1 cellular context compared by ENCODE assay signal in the genomic region with DNA sequence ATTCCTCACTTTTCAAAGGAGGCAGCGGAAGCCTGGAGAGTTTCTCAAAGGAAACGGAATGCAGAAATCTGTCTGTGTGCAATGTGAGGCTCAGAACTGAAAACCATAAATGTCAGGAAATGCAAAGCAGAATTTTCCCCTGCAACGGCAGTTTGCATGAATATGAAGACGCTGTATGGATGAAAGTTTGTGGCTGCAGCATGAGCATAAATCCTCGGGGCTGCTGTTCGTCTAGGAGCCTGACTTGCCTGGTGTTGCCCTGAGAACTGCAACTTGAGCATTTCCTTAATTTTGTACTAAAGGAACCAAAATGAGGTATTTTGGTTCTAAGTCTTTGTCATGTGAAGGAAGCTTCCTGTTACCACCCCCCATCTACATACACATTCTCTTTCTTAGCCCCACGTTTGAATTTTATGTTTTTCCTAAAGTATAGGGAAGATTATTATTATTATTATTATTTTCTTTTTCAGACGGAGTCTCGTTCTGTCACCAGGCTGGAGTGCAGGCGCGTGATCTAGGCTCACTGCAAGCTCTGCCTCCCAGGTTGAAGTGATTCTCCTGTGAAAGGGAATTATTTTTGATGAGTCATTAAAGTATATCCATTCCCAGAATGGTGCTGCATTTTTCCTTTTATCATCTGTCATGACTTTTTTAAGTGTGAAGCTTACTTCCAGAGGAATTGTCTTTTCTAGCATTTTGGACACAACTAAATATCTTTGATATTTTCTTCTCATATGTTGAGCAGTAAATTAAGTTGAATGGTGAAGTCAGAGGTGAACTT.
TF ChIP-seq lines count a peak whose summit lies in the region.

No MANE protein-coding gene starts in this region.

TF ChIP-seq in IMR-90, 13 proteins besides CTCF, POLR2A, EP300 and RAD21:
- TF ChIP-seq MAFK (IDR thresholded peaks at IDR 0.05; ENCODE audit: low read depth, low read length) (peak; percentile 55), CEBPB (IDR thresholded peaks at IDR 0.05; ENCODE audit: low read depth, low read length) (no peak), NFE2L2 (IDR thresholded peaks at IDR 0.05; ENCODE audit: low read depth, low read length) (peak; percentile 84), BHLHE40 (IDR thresholded peaks at IDR 0.05; ENCODE audit: low read depth, low read length) (no peak)
